Comparison of ENCODE assay signal across 20 cellular contexts in genomic region chr2:85012431-85012830, GRCh38. TPM values are rescaled to one million over a fixed set of nuclear protein-coding genes. Genes with fewer than 3 reads are reported as not detected.
DNase-seq lines count a peak whose midpoint lies in the region; ATAC-seq and TF ChIP-seq lines count a peak whose summit lies in the region.
"Had no signal": no experiment of that assay in that cellular context is flagged by ENCODE, and none has a peak within 500 bp of the region (broad histone marks: within the 10 kb centered on the region; RNA-seq: fewer than 3 reads in every experiment).

No MANE protein-coding gene starts in this region.

- WGBS in mammary epithelial cell (ENCODE audit: low coverage, missing lambda C conversion rate), result 98% methylated on average over 4 of the region's 4 CpGs

- no peaks in the 10 kb centered on the region for H3K27me3 ChIP-seq in mammary epithelial cell (ENCODE audit: insufficient read depth, low read length)
- no peaks in the 10 kb centered on the region for H3K27me3 ChIP-seq in RWPE2 (ENCODE audit: insufficient read depth, poor library complexity, severe bottlenecking)
- H3K27me3 ChIP-seq: brain microvascular endothelial cell, ovary had no signal

- no peak for ATAC-seq in RWPE2 (ENCODE audit: low read depth)
- no peak for ATAC-seq in activated naive CD8-positive, alpha-beta T cell treated with anti-CD3 and anti-CD28 coated beads, Interleukin-2, amount 50 U/mL, for 24 hours
- no peak for ATAC-seq in stimulated activated effector memory CD8-positive, alpha-beta T cell treated with anti-CD3 and anti-CD28 coated beads, Interleukin-12 subunit alpha, Interleukin-12 subunit beta, amount 100 ng/mL, for 72 hours
- ATAC-seq in GM19452 (IDR thresholded peaks at IDR 0.05; ENCODE audit: unreplicated experiment), result no peak
- ATAC-seq: sciatic nerve had no signal

- H3K4me1 ChIP-seq in mammary epithelial cell (ENCODE audit: insufficient read depth, low read length) (peaks cover 37% of the 10 kb centered on the region), RWPE2 (ENCODE audit: insufficient read depth, poor library complexity, severe bottlenecking) (peaks cover 35% of the 10 kb centered on the region)

- H3K9me3 ChIP-seq in mammary epithelial cell (replicated peaks; ENCODE audit: insufficient read depth, low read length), result no peaks in the 10 kb centered on the region
- no peaks in the 10 kb centered on the region for H3K9me3 ChIP-seq in RWPE2 (ENCODE audit: severe bottlenecking)
- H3K9me3 ChIP-seq: lower lobe of right lung, ovary had no signal

- H3K27me3 Mint-ChIP-seq in MCF 10A (ENCODE audit: insufficient read depth, unreplicated experiment), result no peaks in the 10 kb centered on the region
- H3K27me3 Mint-ChIP-seq in activated naive CD8-positive, alpha-beta T cell treated with anti-CD3 and anti-CD28 coated beads, Interleukin-2, amount 50 U/mL, for 24 hours, result no peaks in the 10 kb centered on the region

- dilution Hi-C loops in mammary epithelial cell (cut with HindIII; ENCODE audit: low sequenced_read_pairs), result no loop called here

- no peak overlapping the region for H3K4me2 ChIP-seq in mammary epithelial cell (ENCODE audit: insufficient read depth, low read depth, low read length)

- H3K27ac Mint-ChIP-seq in MCF 10A (ENCODE audit: low read depth, unreplicated experiment), result peak overlapping the region; percentile 35
- peak overlapping the region; percentile 29 for H3K27ac Mint-ChIP-seq in activated naive CD8-positive, alpha-beta T cell treated with anti-CD3 and anti-CD28 coated beads, Interleukin-2, amount 50 U/mL, for 24 hours
- peak overlapping the region; percentile 46 for H3K27ac Mint-ChIP-seq in stimulated activated effector memory CD8-positive, alpha-beta T cell treated with anti-CD3 and anti-CD28 coated beads, Interleukin-12 subunit alpha, Interleukin-12 subunit beta, amount 100 ng/mL, for 72 hours

- POLR2A ChIA-PET in MCF 10A (lab: Yijun Ruan, JAX), result interaction anchor here (0.6 to 1.8 kb wide), 5 partner anchors 41 to 86 kb away, joined by 3 to 6 read pairs (median 3); partner anchors contain the start of gene KCMF1

- H2AFZ ChIP-seq in mammary epithelial cell (ENCODE audit: low read depth, low read length), result no peak overlapping the region
- H2AFZ ChIP-seq: GM23248 had no signal

- no peaks in the 10 kb centered on the region for H3K9me3 Mint-ChIP-seq in MCF 10A (ENCODE audit: unreplicated experiment)
- H3K9me3 Mint-ChIP-seq in activated naive CD8-positive, alpha-beta T cell treated with anti-CD3 and anti-CD28 coated beads, Interleukin-2, amount 50 U/mL, for 24 hours, result peaks cover 5% of the 10 kb centered on the region
- no peaks in the 10 kb centered on the region for H3K9me3 Mint-ChIP-seq in stimulated activated effector memory CD8-positive, alpha-beta T cell treated with anti-CD3 and anti-CD28 coated beads, Interleukin-12 subunit alpha, Interleukin-12 subunit beta, amount 100 ng/mL, for 72 hours

- TF ChIP-seq CTCF in MCF 10A (IDR thresholded peaks at IDR 0.05; ENCODE audit: unreplicated experiment) (no peak), mammary epithelial cell (conservative IDR thresholded peaks at IDR 0.05 in 1 of 2, IDR thresholded peaks at IDR 0.05 in 1 of 2; ENCODE audit: extremely low read depth in 1 of 2, insufficient read depth in 1 of 2, low read depth in 1 of 2, low read length in 2 of 2) (no peak), RWPE2 (IDR thresholded peaks at IDR 0.05; ENCODE audit: poor library complexity, severe bottlenecking) (no peak)

- H3K36me3 ChIP-seq in mammary epithelial cell (ENCODE audit: insufficient read depth, low read length) (no peaks in the 10 kb centered on the region), RWPE2 (ENCODE audit: low read depth) (peaks cover 20% of the 10 kb centered on the region)
- H3K36me3 ChIP-seq: ovary had no signal

- peaks cover 41% of the 10 kb centered on the region for H3K4me1 Mint-ChIP-seq in MCF 10A (ENCODE audit: insufficient read depth, unreplicated experiment)
- peaks cover 88% of the 10 kb centered on the region for H3K4me1 Mint-ChIP-seq in activated naive CD8-positive, alpha-beta T cell treated with anti-CD3 and anti-CD28 coated beads, Interleukin-2, amount 50 U/mL, for 24 hours
- peaks cover 76% of the 10 kb centered on the region for H3K4me1 Mint-ChIP-seq in stimulated activated effector memory CD8-positive, alpha-beta T cell treated with anti-CD3 and anti-CD28 coated beads, Interleukin-12 subunit alpha, Interleukin-12 subunit beta, amount 100 ng/mL, for 72 hours

- DNase-seq in MCF 10A (ENCODE audit: unreplicated experiment) (no peak), mammary epithelial cell (no peak), RWPE2 (ENCODE audit: low spot score) (no peak), GM19240 (ENCODE audit: insufficient read length, low spot score) (no peak)
- DNase-seq in activated naive CD8-positive, alpha-beta T cell treated with anti-CD3 and anti-CD28 coated beads, Interleukin-2, amount 50 U/mL, for 24 hours, result no peak
- DNase-seq in stimulated activated effector memory CD8-positive, alpha-beta T cell treated with anti-CD3 and anti-CD28 coated beads, Interleukin-12 subunit alpha, Interleukin-12 subunit beta, amount 100 ng/mL, for 72 hours (ENCODE audit: low spot score in 2 of 2), result no peak
- no peak for DNase-seq in stimulated activated naive CD4-positive, alpha-beta T cell treated with Interleukin-2 at 50 U/mL for 16 hours (lab: John Stamatoyannopoulos, UW)
- DNase-seq: brain microvascular endothelial cell; Calu3; lower lobe of right lung; NCI-H1105; NCI-H2107; NCI-H510A treated with DMSO at 0.1 percent for 48 hours; ovary; stimulated activated naive CD4-positive, alpha-beta T cell; trophoblast cell had no signal

- BruUV-seq in MCF 10A (replicated peaks; lab: Mats Ljungman, UMichigan), result no TSS peak
- no TSS peak for BruUV-seq in mammary epithelial cell (replicated peaks; lab: Mats Ljungman, UMichigan)

- H3K36me3 Mint-ChIP-seq in MCF 10A (ENCODE audit: insufficient read depth, unreplicated experiment), result peaks cover 19% of the 10 kb centered on the region
- peaks cover 29% of the 10 kb centered on the region for H3K36me3 Mint-ChIP-seq in activated naive CD8-positive, alpha-beta T cell treated with anti-CD3 and anti-CD28 coated beads, Interleukin-2, amount 50 U/mL, for 24 hours (ENCODE audit: low read depth)
- H3K36me3 Mint-ChIP-seq in stimulated activated effector memory CD8-positive, alpha-beta T cell treated with anti-CD3 and anti-CD28 coated beads, Interleukin-12 subunit alpha, Interleukin-12 subunit beta, amount 100 ng/mL, for 72 hours, result peaks cover 55% of the 10 kb centered on the region

- H3K9ac ChIP-seq in mammary epithelial cell (ENCODE audit: insufficient read depth, low read length), result no peak overlapping the region
- H3K9ac ChIP-seq: GM23248 had no signal

- CTCF ChIA-PET in MCF 10A (lab: Yijun Ruan, JAX), result interaction anchor here (0.6 to 1.8 kb wide), 4 partner anchors 10 to 288 kb away, joined by 3 to 9 read pairs (median 4); no protein-coding TSS in a partner anchor
- CTCF ChIA-PET in mammary epithelial cell (lab: Charles Lee; ENCODE audit: low non-redundant PET), result interaction anchor here (0.6 kb wide), 1 partner anchor 40 kb away, joined by 7 read pairs; no protein-coding TSS in a partner anchor

- H3K4me3 ChIP-seq in mammary epithelial cell (replicated peaks in 1 of 3; ENCODE audit: insufficient read depth in 1 of 3, low read depth in 2 of 3, low read length in 3 of 3), result no peak overlapping the region
- H3K4me3 ChIP-seq in RWPE2 (ENCODE audit: severe bottlenecking), result no peak overlapping the region
- H3K4me3 ChIP-seq: GM23248, lower lobe of right lung, ovary had no signal

- H3K4me3 Mint-ChIP-seq in MCF 10A (ENCODE audit: unreplicated experiment), result no peak overlapping the region
- H3K4me3 Mint-ChIP-seq in activated naive CD8-positive, alpha-beta T cell treated with anti-CD3 and anti-CD28 coated beads, Interleukin-2, amount 50 U/mL, for 24 hours, result no peak overlapping the region
- no peak overlapping the region for H3K4me3 Mint-ChIP-seq in stimulated activated effector memory CD8-positive, alpha-beta T cell treated with anti-CD3 and anti-CD28 coated beads, Interleukin-12 subunit alpha, Interleukin-12 subunit beta, amount 100 ng/mL, for 72 hours

- in situ Hi-C loops in mammary epithelial cell (cut with MboI; ENCODE audit: low sequenced_read_pairs in 2 of 2), result no loop called here

- intact Hi-C loops in MCF 10A (cut with micrococcal nuclease), result loop anchor here (5.0 kb wide), 1 partner anchor 40 kb away; the partner anchor contains the start of gene KCMF1
- intact Hi-C loops in mammary epithelial cell (cut with micrococcal nuclease), result loop anchor here (5.0 kb wide), 1 partner anchor 130 kb away; the partner anchor contains the start of gene TRABD2A

- H3K27ac ChIP-seq in mammary epithelial cell (ENCODE audit: insufficient read depth, low read depth, low read length) (no peak overlapping the region), RWPE2 (ENCODE audit: poor library complexity, severe bottlenecking) (peak overlapping the region; percentile 58)
- H3K27ac ChIP-seq: brain microvascular endothelial cell, GM23248, lower lobe of right lung, ovary, RWPE1 had no signal

- H4K20me1 ChIP-seq in mammary epithelial cell (ENCODE audit: insufficient read depth, low read length), result no peaks in the 10 kb centered on the region

- peaks cover 95% of the 10 kb centered on the region for H3K79me2 ChIP-seq in mammary epithelial cell (ENCODE audit: insufficient read depth, low read length)

RNA-seq across cellular contexts. Expression of gene KCMF1, which starts 41.5 kb away (rescaled TPM):
- total RNA-seq in MCF 10A (2022) (169 and 170 TPM in 2 replicates), mammary epithelial cell (10 to 100 TPM; 73.2 to 94.7 TPM)
- 84.3 TPM for polyA plus RNA-seq in mammary epithelial cell
- 59.3 TPM for polyA minus RNA-seq in mammary epithelial cell
